9 cellular contexts compared by ENCODE assay signal in the genomic region with DNA sequence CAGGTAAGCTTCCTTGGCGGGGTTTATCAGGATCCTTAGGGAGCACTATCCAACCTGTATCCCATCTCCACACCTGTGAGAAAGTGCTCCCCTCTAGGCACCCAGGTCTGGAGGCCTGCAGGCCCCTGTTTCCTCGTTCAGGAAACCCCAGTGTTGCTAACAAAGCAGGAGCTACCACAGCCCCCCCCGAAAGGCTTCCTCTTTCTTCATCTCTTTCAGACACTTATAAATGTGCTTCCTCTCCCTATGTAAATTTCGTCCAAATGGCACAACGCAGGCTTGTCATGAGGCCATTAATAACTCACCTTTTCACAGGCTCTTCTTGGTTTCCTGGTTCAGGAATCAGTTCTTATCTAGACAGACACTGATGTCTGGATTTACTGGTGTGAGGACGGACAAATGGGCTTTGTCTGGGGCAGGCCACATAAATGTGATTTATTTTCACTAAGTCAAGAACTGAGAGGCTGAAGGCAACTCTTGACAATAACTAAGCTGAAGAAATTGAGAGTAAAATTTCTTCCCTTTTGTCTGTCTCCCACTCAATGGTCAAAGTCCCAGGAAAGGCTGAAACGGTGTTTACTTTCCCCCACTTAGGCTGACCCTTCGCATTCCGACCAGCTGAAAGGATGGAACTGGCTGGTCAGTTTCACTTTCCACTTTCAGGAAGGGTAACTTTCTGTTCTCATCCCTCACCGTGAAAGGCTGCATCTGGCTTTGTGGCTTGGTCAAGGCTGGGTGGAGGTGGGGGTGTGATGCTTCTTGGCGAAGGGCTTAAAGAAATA. TPM values are rescaled to one million over a fixed set of nuclear protein-coding genes. Genes with fewer than 3 reads are reported as not detected.
DNase-seq lines count a peak whose midpoint lies in the region; ATAC-seq, FAIRE-seq and TF ChIP-seq lines count a peak whose summit lies in the region.
"Had no signal": no experiment of that assay in that cellular context is flagged by ENCODE, and none has a peak within 500 bp of the region (broad histone marks: within the 10 kb centered on the region; RNA-seq: fewer than 3 reads in every experiment).

No MANE protein-coding gene starts in this region.

- CTCF ChIA-PET in K562 (lab: Yijun Ruan, JAX; ENCODE audit: low intra/inter-chr PET ratio), result no interaction called here

- TF ChIP-seq CTCF in K562 (IDR thresholded peaks at IDR 0.05 in 2 of 3, conservative IDR thresholded peaks at IDR 0.05 in 1 of 3; ENCODE audit: insufficient read depth in 2 of 3, low read depth in 1 of 3, low read length in 3 of 3) (no peak), mesothelial cell of epicardium (IDR thresholded peaks at IDR 0.05; ENCODE audit: unreplicated experiment) (no peak)

- ATAC-seq in GM19324 (IDR thresholded peaks at IDR 0.05; ENCODE audit: low FRiP score, unreplicated experiment) (peak; percentile 58), K562 (no peak), HG03039 (IDR thresholded peaks at IDR 0.05; ENCODE audit: unreplicated experiment) (no peak)

- H3K36me3 ChIP-seq in K562 (ENCODE audit: control insufficient read depth, insufficient read depth, low read length), result no peaks in the 10 kb centered on the region

- no peaks in the 10 kb centered on the region for H3K9me3 Mint-ChIP-seq in mesothelial cell of epicardium
- no peaks in the 10 kb centered on the region for H3K9me3 Mint-ChIP-seq in activated T-helper 1 cell treated with anti-CD3 and anti-CD28 coated beads, Interleukin-12 subunit alpha, Interleukin-12 subunit beta, Interleukin-2, Interleukin-4 antibody, amounts not matched to agents 30 ng/mL and 10 ng/mL and 1 ng/mL, durations not matched to agents 14 hours and 24 hours and 36 hours

- BruUV-seq in K562 (replicated peaks; lab: Mats Ljungman, UMichigan), result no TSS peak

- in situ Hi-C loops in K562 (cut with MboI), result no loop called here

- H3K27me3 ChIP-seq in K562 (ENCODE audit: control insufficient read depth in 2 of 2, insufficient read depth in 2 of 2, low read length in 2 of 2), result no peaks in the 10 kb centered on the region

- peak overlapping the region; percentile 48 for H3K27ac Mint-ChIP-seq in mesothelial cell of epicardium
- no peak overlapping the region for H3K27ac Mint-ChIP-seq in activated T-helper 1 cell treated with anti-CD3 and anti-CD28 coated beads, Interleukin-12 subunit alpha, Interleukin-12 subunit beta, Interleukin-2, Interleukin-4 antibody, amounts not matched to agents 30 ng/mL and 10 ng/mL and 1 ng/mL, durations not matched to agents 14 hours and 24 hours and 36 hours

- no peak overlapping the region for H3K27ac ChIP-seq in K562 (ENCODE audit: extremely low read depth, low read depth, low read length)

- peaks cover 30% of the 10 kb centered on the region for H3K27me3 Mint-ChIP-seq in mesothelial cell of epicardium (ENCODE audit: low read depth)
- peaks cover 3% of the 10 kb centered on the region for H3K27me3 Mint-ChIP-seq in activated T-helper 1 cell treated with anti-CD3 and anti-CD28 coated beads, Interleukin-12 subunit alpha, Interleukin-12 subunit beta, Interleukin-2, Interleukin-4 antibody, amounts not matched to agents 30 ng/mL and 10 ng/mL and 1 ng/mL, durations not matched to agents 14 hours and 24 hours and 36 hours (ENCODE audit: insufficient read depth)

- no peak for TF ChIP-seq RAD21 in K562 (CRISPR knock-in tag; conservative IDR thresholded peaks at IDR 0.05 in 1 of 2, IDR thresholded peaks at IDR 0.05 in 1 of 2)

- H4K20me1 ChIP-seq in K562 (replicated peaks; ENCODE audit: control insufficient read depth, insufficient read depth, low read length), result no peaks in the 10 kb centered on the region

- H3K79me2 ChIP-seq in K562 (ENCODE audit: control insufficient read depth, insufficient read depth, low read length), result no peaks in the 10 kb centered on the region

- H3K4me1 ChIP-seq in K562 (replicated peaks in 1 of 2; ENCODE audit: control insufficient read depth in 2 of 2, insufficient read depth in 2 of 2, low read length in 2 of 2), result peaks cover 3 to 20% of the 10 kb centered on the region in 2 experiments; a peak in 4 of 5 replicates

- H3K36me3 Mint-ChIP-seq in mesothelial cell of epicardium, result no peaks in the 10 kb centered on the region
- H3K36me3 Mint-ChIP-seq in activated T-helper 1 cell treated with anti-CD3 and anti-CD28 coated beads, Interleukin-12 subunit alpha, Interleukin-12 subunit beta, Interleukin-2, Interleukin-4 antibody, amounts not matched to agents 30 ng/mL and 10 ng/mL and 1 ng/mL, durations not matched to agents 14 hours and 24 hours and 36 hours (ENCODE audit: low read depth), result no peaks in the 10 kb centered on the region

- intact Hi-C loops in K562 (cut with micrococcal nuclease), result no loop called here
- intact Hi-C loops in activated T-helper 1 cell treated with anti-CD3 and anti-CD28 coated beads, Interleukin-12 subunit alpha, Interleukin-12 subunit beta, Interleukin-2, Interleukin-4 antibody, amounts not matched to agents 30 ng/mL and 10 ng/mL and 1 ng/mL, durations not matched to agents 14 hours and 24 hours and 36 hours (cut with micrococcal nuclease), result no loop called here

- no peak overlapping the region for H3K9ac ChIP-seq in K562 (ENCODE audit: insufficient read depth in 1 of 2, low read depth in 2 of 2, low read length in 2 of 2)

- no peaks in the 10 kb centered on the region for H3K9me1 ChIP-seq in K562 (ENCODE audit: control insufficient read depth, insufficient read depth, low read length)

- H3K9me3 ChIP-seq in K562 (replicated peaks; ENCODE audit: control insufficient read depth, insufficient read depth, low read depth, low read length), result no peaks in the 10 kb centered on the region

- H3K4me3 ChIP-seq in K562, result no peak overlapping the region

- H3K4me2 ChIP-seq in K562 (ENCODE audit: insufficient read depth, low read length), result no peak overlapping the region

- DNase-seq in A172 (ENCODE audit: low spot score) (peak; percentile 57), HuH-7 (ENCODE audit: low spot score) (peak; percentile 46), K562 (ENCODE audit: extremely low read depth in 1 of 4, low spot score in 3 of 4) (no peak), mesothelial cell of epicardium (ENCODE audit: low spot score in 2 of 2, unreplicated experiment in 2 of 2) (no peak), activated gamma-delta T cell treated with Interleukin-2 at 50 U/mL for 16 hours (no peak)
- DNase-seq in activated T-helper 1 cell treated with anti-CD3 and anti-CD28 coated beads, Interleukin-12 subunit alpha, Interleukin-12 subunit beta, Interleukin-2, Interleukin-4 antibody, amounts not matched to agents 30 ng/mL and 10 ng/mL and 1 ng/mL, durations not matched to agents 14 hours and 24 hours and 36 hours (ENCODE audit: low spot score), result no peak
- DNase-seq: DND-41 had no signal

- WGBS in K562 (ENCODE audit: insufficient coverage, low coverage, missing lambda C conversion rate), result 28% methylated on average over 11 of the region's 11 CpGs

- H2AFZ ChIP-seq in K562 (ENCODE audit: low read depth, low read length), result no peak overlapping the region

- no peak for TF ChIP-seq POLR2A in K562 (conservative IDR thresholded peaks at IDR 0.05)

- TF ChIP-seq EP300 in K562 (IDR thresholded peaks at IDR 0.05; ENCODE audit: low read length), result no peak

- no peak for FAIRE-seq in K562 (lab: Jason Lieb, UNC)

- POLR2A ChIA-PET in K562 (lab: Yijun Ruan, JAX), result interaction anchor here (1.0 to 1.4 kb wide), 2 partner anchors 23 to 33 kb away, joined by 3 to 4 read pairs; no protein-coding TSS in a partner anchor

- H3K4me3 Mint-ChIP-seq in mesothelial cell of epicardium, result no peak overlapping the region
- H3K4me3 Mint-ChIP-seq in activated T-helper 1 cell treated with anti-CD3 and anti-CD28 coated beads, Interleukin-12 subunit alpha, Interleukin-12 subunit beta, Interleukin-2, Interleukin-4 antibody, amounts not matched to agents 30 ng/mL and 10 ng/mL and 1 ng/mL, durations not matched to agents 14 hours and 24 hours and 36 hours, result no peak overlapping the region

- H3K4me1 Mint-ChIP-seq in mesothelial cell of epicardium, result peaks cover 27% of the 10 kb centered on the region
- H3K4me1 Mint-ChIP-seq in activated T-helper 1 cell treated with anti-CD3 and anti-CD28 coated beads, Interleukin-12 subunit alpha, Interleukin-12 subunit beta, Interleukin-2, Interleukin-4 antibody, amounts not matched to agents 30 ng/mL and 10 ng/mL and 1 ng/mL, durations not matched to agents 14 hours and 24 hours and 36 hours (ENCODE audit: low read depth), result peaks cover 8% of the 10 kb centered on the region

TF ChIP-seq in K562, 482 proteins besides CTCF, POLR2A, EP300 and RAD21 (continues in another document):
- TF ChIP-seq CBFA2T3 (IDR thresholded peaks at IDR 0.05) (peak; percentile 32; the same call in 1 of the 2 replicates), TCF3 (CRISPR knock-in tag; IDR thresholded peaks at IDR 0.05) (peak; percentile 62)

RNA-seq across cellular contexts. Expression of a gene that starts 46.8 kb away (rescaled TPM):
- total RNA-seq in A172 (2014; rRNA removed; shearing (Covaris generic)), result 12.1 and 17.2 TPM in 2 replicates
- 3.0 and 3.5 TPM in 2 replicates for total RNA-seq in K562 (2011; cell fraction: chromatin; rRNA removed; ENCODE audit: low replicate concordance)
- 1.0 and 1.2 TPM in 2 replicates for total RNA-seq in K562 (2011; cell fraction: nucleolus; rRNA removed)
- total RNA-seq in K562 (2011; cell fraction: nucleoplasm; rRNA removed), result 1.6 and 1.8 TPM in 2 replicates
- 1.5 and 1.6 TPM in 2 replicates for total RNA-seq in K562 (2014; rRNA removed)
- 1.6 TPM in 2 replicates for total RNA-seq in K562 (2014; rRNA removed; fragmentation: Illumina TruSeq; extraction: Trizol)
- 1.1 and 1.5 TPM in 2 replicates for total RNA-seq in K562 (2015; rRNA removed; fragmentation: Illumina TruSeq; extraction: Trizol)
- 1.4 TPM in 2 replicates for total RNA-seq in K562 (2021)
- polyA plus RNA-seq in K562 (2011; rRNA removed), result 2.4 and 5.1 TPM in 2 replicates
- 1.4 and 4.7 TPM in 2 replicates for polyA plus RNA-seq in K562 (2011; cell fraction: cytosol; rRNA removed)
- 1.9 and 3.7 TPM in 2 replicates for polyA plus RNA-seq in K562 (2011; cell fraction: nucleus; rRNA removed)
- 0.98 and 1.3 TPM in 2 replicates for polyA plus RNA-seq in K562 (2012)
- 1.7 and 1.9 TPM in 2 replicates for polyA plus RNA-seq in K562 (2014; fragmentation: Illumina TruSeq; extraction: Trizol)
- polyA plus RNA-seq in K562 (2014; fragmentation: Nextera tagmentation; extraction: Ambion mirVana), result under 1 TPM; 0.20 to 0.35 TPM
- 1.2 and 1.3 TPM in 2 replicates for polyA plus RNA-seq in K562 (2014; rRNA removed)
- polyA minus RNA-seq in K562 (2011; rRNA and poly(A)+ RNA removed), result 4.9 and 17.9 TPM in 2 replicates
- 2.7 and 6.6 TPM in 2 replicates for polyA minus RNA-seq in K562 (2011; cell fraction: cytosol; rRNA and poly(A)+ RNA removed)
- 0.94 and 4.3 TPM in 2 replicates for polyA minus RNA-seq in K562 (2011; cell fraction: nucleus; rRNA and poly(A)+ RNA removed)
- total RNA-seq in mesothelial cell of epicardium, result 0.16 to 0.36 TPM (median 0.25 TPM) in 3 replicates
- total RNA-seq in activated T-helper 1 cell treated with anti-CD3 and anti-CD28 coated beads, Interleukin-12 subunit alpha, Interleukin-12 subunit beta, Interleukin-2, Interleukin-4 antibody, amounts not matched to agents 30 ng/mL and 10 ng/mL and 1 ng/mL, durations not matched to agents 14 hours and 24 hours and 36 hours, result 8.2 and 9.9 TPM in 2 replicates

Comparison
In these comparisons a context has a peak if more than half of its experiments do, and no peak if none do; other contexts are left out.
1. DNase-seq: peak in A172 (single experiment) and HuH-7 (single experiment); none in K562 (0 of 4), mesothelial cell of epicardium (0 of 2), activated gamma-delta T cell treated with Interleukin-2 at 50 U/mL for 16 hours (single experiment) and activated T-helper 1 cell treated with anti-CD3 and anti-CD28 coated beads, Interleukin-12 subunit alpha, Interleukin-12 subunit beta, Interleukin-2, Interleukin-4 antibody, amounts not matched to agents 30 ng/mL and 10 ng/mL and 1 ng/mL, durations not matched to agents 14 hours and 24 hours and 36 hours (single experiment).